In genomic region chr19:13597625-13598024, GRCh38 we compare ENCODE assay signal across 8 cellular contexts.
A peak's percentile ranks its signal among the peaks of the same experiment; 100 is the strongest.
DNase-seq lines count a peak whose midpoint lies in the region; ATAC-seq and TF ChIP-seq lines count a peak whose summit lies in the region.

No MANE protein-coding gene starts in this region.

- peak in 2 of 3 donors; percentile 61 to 62 for TF ChIP-seq CTCF in breast epithelium (IDR thresholded peaks at IDR 0.05)

- no peaks in the 10 kb centered on the region for H3K27me3 ChIP-seq in breast epithelium

- H3K9me3 ChIP-seq in breast epithelium, result no peaks in the 10 kb centered on the region

- DNase-seq in activated T-cell treated with anti-CD3 and anti-CD28 coated beads for 1 hour (ENCODE audit: low read depth), result peak; percentile 20
- no peak for DNase-seq in activated T-cell treated with anti-CD3 and anti-CD28 coated beads, Interleukin-2, amount 50 U/mL, for 1 hour
- DNase-seq in NCI-H2081 (lab: John Stamatoyannopoulos, UW), result peak; percentile 82 to 86
- peak; percentile 4 for DNase-seq in T-helper 22 cell (ENCODE audit: low read depth)
- peak in 1 of 2 donors; percentile 22 for DNase-seq in breast epithelium (ENCODE audit: low spot score in 2 of 2)
- peak; percentile 65 for DNase-seq in islet precursor cell
- DNase-seq in stimulated activated CD4-positive, alpha-beta T cell treated with anti-CD3 and anti-CD28 coated beads, Interleukin-1b, Interleukin-23, amount 100 ng/mL, for 24 hours (ENCODE audit: low read depth in 4 of 4, low spot score in 1 of 4), result peak in 3 of 4 experiments; percentile 12 to 30 (median 15)

- no peak for ATAC-seq in GM18870 (IDR thresholded peaks at IDR 0.05; ENCODE audit: unreplicated experiment)

- no peak overlapping the region for H3K4me3 ChIP-seq in breast epithelium

- no peak overlapping the region for H3K27ac ChIP-seq in breast epithelium

- intact Hi-C loops in breast epithelium (cut with DNase I; ENCODE audit: low total_unique reads), result loop anchor here (10.0 kb wide), 1 partner anchor 127 kb away; no protein-coding TSS in a partner anchor

- H3K4me1 ChIP-seq in breast epithelium, result no peaks in the 10 kb centered on the region

- TF ChIP-seq POLR2A in breast epithelium (IDR thresholded peaks at IDR 0.05), result no peak

- H3K36me3 ChIP-seq in breast epithelium, result no peaks in the 10 kb centered on the region
